ENCODE assay signal across 8 cellular contexts in genomic region chr20:18588554-18589043, GRCh38. TPM values are rescaled to one million over a fixed set of nuclear protein-coding genes. Genes with fewer than 3 reads are reported as not detected.
A peak's percentile ranks its signal among the peaks of the same experiment; 100 is the strongest.
DNase-seq lines count a peak whose midpoint lies in the region; ATAC-seq, FAIRE-seq and TF ChIP-seq lines count a peak whose summit lies in the region.

No MANE protein-coding gene starts in this region.

- H3K9me3 ChIP-seq in HepG2 (ENCODE audit: low read length) = no peaks in the 10 kb centered on the region
- no peaks in the 10 kb centered on the region for H3K9me3 ChIP-seq in tibial nerve

- peak overlapping the region; percentile 74 for H2AFZ ChIP-seq in HepG2 (ENCODE audit: low read length)

- H3K9ac ChIP-seq in HepG2 (ENCODE audit: insufficient read depth, low read depth, low read length) = peak overlapping the region; percentile 74

- peak; percentile 2 for ATAC-seq in GM19035 (IDR thresholded peaks at IDR 0.05; ENCODE audit: unreplicated experiment)
- ATAC-seq in HG03432 (IDR thresholded peaks at IDR 0.05; ENCODE audit: unreplicated experiment) = peak; percentile 8
- peak; percentile 16 for ATAC-seq in HepG2
- no peak for ATAC-seq in HG03520 (IDR thresholded peaks at IDR 0.05; ENCODE audit: unreplicated experiment)

- DNase-seq in astrocyte of the hippocampus (ENCODE audit: low read depth, low spot score) (peak; percentile 20), HepG2 (ENCODE audit: low spot score) (no peak), tibial nerve (ENCODE audit: low spot score in 2 of 2) (no peak), NCI-H2029 (lab: John Stamatoyannopoulos, UW) (no peak), NCI-H510A (lab: John Stamatoyannopoulos, UW) (no peak)

- H4K20me1 ChIP-seq in HepG2 (ENCODE audit: insufficient read depth, low read length) = no peaks in the 10 kb centered on the region

- intact Hi-C loops in HepG2 (cut with micrococcal nuclease; ENCODE audit: unreplicated experiment) = loop anchor here (5.0 kb wide), 2 partner anchors 121 to 204 kb away; partner anchors contain the start of genes DZANK1 and POLR3F

- 12% methylated on average over 19 of the region's 19 CpGs for WGBS in HepG2 (ENCODE audit: low lambda C conversion rate)
- WGBS in tibial nerve, 2 donors = 5 to 10% methylated on average over 19 of the region's 19 CpGs

- POLR2A ChIA-PET in HepG2 (lab: Yijun Ruan, JAX) = interaction anchor here (0.9 to 1.5 kb wide), 3 partner anchors 25 to 122 kb away, joined by 4 to 6 read pairs (median 5); partner anchors contain the start of genes DZANK1, POLR3F and SEC23B

- H3K4me1 ChIP-seq in HepG2 (ENCODE audit: insufficient read depth, low read length) = peaks cover 50% of the 10 kb centered on the region
- peaks cover 0 to 20% (median 9%) of the 10 kb centered on the region in 4 donors for H3K4me1 ChIP-seq in tibial nerve

- no peak for TF ChIP-seq POLR2A in HepG2 (IDR thresholded peaks at IDR 0.05; ENCODE audit: insufficient read depth in 1 of 2, low read depth in 2 of 2, low read length in 2 of 2)
- no peak for TF ChIP-seq POLR2A in tibial nerve (IDR thresholded peaks at IDR 0.05)

- peak overlapping the region; percentile 95 for H3K4me2 ChIP-seq in HepG2 (ENCODE audit: low read depth, low read length)

- H3K27me3 ChIP-seq in HepG2 (ENCODE audit: control insufficient read depth in 1 of 2, insufficient read depth in 2 of 2, low read length in 2 of 2) (no peaks in the 10 kb centered on the region), tibial nerve (no peaks in the 10 kb centered on the region)

- BruUV-seq in HepG2 (replicated peaks; lab: Mats Ljungman, UMichigan) = TSS peak; percentile 54

- H3K27ac ChIP-seq in HepG2 (ENCODE audit: extremely low read length, insufficient read depth, low read length) = peak overlapping the region; percentile 36
- peak overlapping the region; percentile 63 to 93 (median 84) for H3K27ac ChIP-seq in tibial nerve

- in situ Hi-C loops in HepG2 (cut with HindIII; ENCODE audit: extremely low pct_ligation_motif_present, low pct_unique_long_range_greater_than_20kb) = no loop called here

- TF ChIP-seq EP300 in HepG2 (IDR thresholded peaks at IDR 0.05; ENCODE audit: low read depth in 2 of 2, low read length in 2 of 2) = no peak
- no peak for TF ChIP-seq EP300 in HepG2 (CRISPR knock-in tag; IDR thresholded peaks at IDR 0.05; ENCODE audit: borderline replicate concordance)
- TF ChIP-seq EP300 in tibial nerve (IDR thresholded peaks at IDR 0.05) = no peak

- CTCF ChIA-PET in HepG2 (lab: Yijun Ruan, JAX; ENCODE audit: low intra/inter-chr PET ratio, low total read pairs) = no interaction called here

- FAIRE-seq in HepG2 (lab: Jason Lieb, UNC) = no peak

- TF ChIP-seq RAD21 in HepG2 (CRISPR knock-in tag; IDR thresholded peaks at IDR 0.05) = no peak

- TF ChIP-seq CTCF in HepG2 (CRISPR knock-in tag; IDR thresholded peaks at IDR 0.05) (peak; percentile 56), tibial nerve (IDR thresholded peaks at IDR 0.05) (no peak)

- peaks cover 4% of the 10 kb centered on the region for H3K79me2 ChIP-seq in HepG2 (ENCODE audit: insufficient read depth, low read length)

- 0 out of 5 replicates have a peak, but pooled peaks cover 0 to 1% of the 10 kb centered on the region in 2 experiments for H3K36me3 ChIP-seq in HepG2 (replicated peaks in 1 of 2; ENCODE audit: control insufficient read depth in 1 of 2, insufficient read depth in 2 of 2, low read length in 2 of 2)
- no peaks in the 10 kb centered on the region for H3K36me3 ChIP-seq in tibial nerve

- H3K4me3 ChIP-seq in HepG2 (replicated peaks in 1 of 3; ENCODE audit: insufficient read depth in 1 of 3, low read depth in 2 of 3, low read length in 3 of 3) (peak overlapping the region; percentile 67 to 80 (median 80)), tibial nerve (peak overlapping the region; percentile 73 to 100 (median 84))

TF ChIP-seq in HepG2, 621 proteins besides CTCF, POLR2A, EP300 and RAD21 (continues in another document):
- no peak for TF ChIP-seq HNRNPK (IDR thresholded peaks at IDR 0.05; ENCODE audit: low read depth, low read length, poor library complexity, severe bottlenecking)
- no peak for TF ChIP-seq ZNF431 (CRISPR knock-in tag; IDR thresholded peaks at IDR 0.05; ENCODE audit: borderline replicate concordance, low read depth)
- TF ChIP-seq KDM5A (IDR thresholded peaks at IDR 0.05; ENCODE audit: borderline replicate concordance, low read length) = no peak
- no peak for TF ChIP-seq REPIN1 (CRISPR knock-in tag; IDR thresholded peaks at IDR 0.05; ENCODE audit: borderline replicate concordance, low read depth)
- TF ChIP-seq ZFAT (CRISPR knock-in tag; conservative IDR thresholded peaks at IDR 0.05) = peak; percentile 96
- TF ChIP-seq HDAC1 (CRISPR knock-in tag; IDR thresholded peaks at IDR 0.05) = peak; percentile 21; the same call in 1 of the 2 replicates
- TF ChIP-seq, protein P1, sequence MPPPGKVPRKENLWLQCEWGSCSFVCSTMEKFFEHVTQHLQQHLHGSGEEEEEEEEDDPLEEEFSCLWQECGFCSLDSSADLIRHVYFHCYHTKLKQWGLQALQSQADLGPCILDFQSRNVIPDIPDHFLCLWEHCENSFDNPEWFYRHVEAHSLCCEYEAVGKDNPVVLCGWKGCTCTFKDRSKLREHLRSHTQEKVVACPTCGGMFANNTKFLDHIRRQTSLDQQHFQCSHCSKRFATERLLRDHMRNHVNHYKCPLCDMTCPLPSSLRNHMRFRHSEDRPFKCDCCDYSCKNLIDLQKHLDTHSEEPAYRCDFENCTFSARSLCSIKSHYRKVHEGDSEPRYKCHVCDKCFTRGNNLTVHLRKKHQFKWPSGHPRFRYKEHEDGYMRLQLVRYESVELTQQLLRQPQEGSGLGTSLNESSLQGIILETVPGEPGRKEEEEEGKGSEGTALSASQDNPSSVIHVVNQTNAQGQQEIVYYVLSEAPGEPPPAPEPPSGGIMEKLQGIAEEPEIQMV (CRISPR knock-in tag; IDR thresholded peaks at IDR 0.05; ENCODE audit: low read depth) = no peak

RNA-seq across cellular contexts. Expression of gene DTD1, which starts 0.7 kb away (rescaled TPM):
- total RNA-seq in HepG2 (2016; rRNA removed; fragmentation: Illumina TruSeq; extraction: Trizol) = 79.3 and 85.5 TPM in 2 replicates
- total RNA-seq in HepG2 (2016; cell fraction: cytosol; rRNA removed; fragmentation: Illumina TruSeq; extraction: Trizol; ENCODE audit: low read depth) = 32.5 and 39.7 TPM in 2 replicates
- 79.1 and 90.5 TPM in 2 replicates for total RNA-seq in HepG2 (2016; cell fraction: insoluble cytoplasmic fraction; rRNA removed; fragmentation: Illumina TruSeq; extraction: Trizol)
- 57.0 and 57.7 TPM in 2 replicates for total RNA-seq in HepG2 (2016; cell fraction: membrane; rRNA removed; fragmentation: Illumina TruSeq; extraction: Trizol)
- 31.8 and 34.6 TPM in 2 replicates for total RNA-seq in HepG2 (2016; cell fraction: nucleus; rRNA removed; fragmentation: Illumina TruSeq; extraction: Trizol)
- polyA plus RNA-seq in HepG2 (2011; rRNA removed) = 41.2 and 46.7 TPM in 2 replicates
- 54.0 and 65.1 TPM in 2 replicates for polyA plus RNA-seq in HepG2 (2011; cell fraction: cytosol; rRNA removed)
- polyA plus RNA-seq in HepG2 (2011; cell fraction: nucleus; rRNA removed) = 14.9 and 18.0 TPM in 2 replicates
- polyA plus RNA-seq in HepG2 (2012) = 53.5 and 54.2 TPM in 2 replicates
- 33.0 and 38.8 TPM in 2 replicates for polyA plus RNA-seq in HepG2 (2016; cell fraction: cytosol; fragmentation: Illumina TruSeq; extraction: Trizol; ENCODE audit: low read depth)
- 86.1 and 90.8 TPM in 2 replicates for polyA plus RNA-seq in HepG2 (2016; cell fraction: insoluble cytoplasmic fraction; fragmentation: Illumina TruSeq; extraction: Trizol; ENCODE audit: low read depth)
- polyA plus RNA-seq in HepG2 (2016; cell fraction: membrane; fragmentation: Illumina TruSeq; extraction: Trizol; ENCODE audit: low read depth) = 45.1 and 47.9 TPM in 2 replicates
- polyA plus RNA-seq in HepG2 (2016; cell fraction: nucleus; fragmentation: Illumina TruSeq; extraction: Trizol; ENCODE audit: insufficient read depth, low read depth) = 44.5 and 45.0 TPM in 2 replicates
- 16.2 and 39.8 TPM in 2 replicates for polyA minus RNA-seq in HepG2 (2011; rRNA and poly(A)+ RNA removed; ENCODE audit: low replicate concordance)
- 17.5 and 23.0 TPM in 2 replicates for polyA minus RNA-seq in HepG2 (2011; cell fraction: cytosol; rRNA and poly(A)+ RNA removed)
- 14.2 and 23.4 TPM in 2 replicates for polyA minus RNA-seq in HepG2 (2011; cell fraction: nucleus; rRNA and poly(A)+ RNA removed)
- 10 to 100 TPM; 31.0 to 49.8 (median 39.7) TPM for total RNA-seq in tibial nerve

RNA-seq across cellular contexts. Expression of gene SMIM26, which starts 21.4 kb away (rescaled TPM):
- 185 and 214 TPM in 2 replicates for total RNA-seq in HepG2 (2016; rRNA removed; fragmentation: Illumina TruSeq; extraction: Trizol)
- total RNA-seq in HepG2 (2016; cell fraction: cytosol; rRNA removed; fragmentation: Illumina TruSeq; extraction: Trizol; ENCODE audit: low read depth) = 182 and 191 TPM in 2 replicates
- total RNA-seq in HepG2 (2016; cell fraction: insoluble cytoplasmic fraction; rRNA removed; fragmentation: Illumina TruSeq; extraction: Trizol) = 202 and 206 TPM in 2 replicates
- total RNA-seq in HepG2 (2016; cell fraction: membrane; rRNA removed; fragmentation: Illumina TruSeq; extraction: Trizol) = 172 TPM in 2 replicates
- total RNA-seq in HepG2 (2016; cell fraction: nucleus; rRNA removed; fragmentation: Illumina TruSeq; extraction: Trizol) = 102 and 120 TPM in 2 replicates
- 249 and 262 TPM in 2 replicates for polyA plus RNA-seq in HepG2 (2011; rRNA removed)
- polyA plus RNA-seq in HepG2 (2011; cell fraction: cytosol; rRNA removed) = 163 and 204 TPM in 2 replicates
- polyA plus RNA-seq in HepG2 (2011; cell fraction: nucleus; rRNA removed) = 37.8 and 51.6 TPM in 2 replicates
- 185 and 197 TPM in 2 replicates for polyA plus RNA-seq in HepG2 (2012)
- 119 TPM in 2 replicates for polyA plus RNA-seq in HepG2 (2016; cell fraction: cytosol; fragmentation: Illumina TruSeq; extraction: Trizol; ENCODE audit: low read depth)
- polyA plus RNA-seq in HepG2 (2016; cell fraction: insoluble cytoplasmic fraction; fragmentation: Illumina TruSeq; extraction: Trizol; ENCODE audit: low read depth) = 187 and 197 TPM in 2 replicates
- 147 and 151 TPM in 2 replicates for polyA plus RNA-seq in HepG2 (2016; cell fraction: membrane; fragmentation: Illumina TruSeq; extraction: Trizol; ENCODE audit: low read depth)
- 183 and 224 TPM in 2 replicates for polyA plus RNA-seq in HepG2 (2016; cell fraction: nucleus; fragmentation: Illumina TruSeq; extraction: Trizol; ENCODE audit: insufficient read depth, low read depth)
- 97.4 and 273 TPM in 2 replicates for polyA minus RNA-seq in HepG2 (2011; rRNA and poly(A)+ RNA removed; ENCODE audit: low replicate concordance)
- 58.6 and 63.2 TPM in 2 replicates for polyA minus RNA-seq in HepG2 (2011; cell fraction: cytosol; rRNA and poly(A)+ RNA removed)
- polyA minus RNA-seq in HepG2 (2011; cell fraction: nucleus; rRNA and poly(A)+ RNA removed) = 53.3 and 62.5 TPM in 2 replicates
- 100 to 1,000 TPM in 1 of 4 donors, 10 to 100 TPM in 3; 93.9 to 139 (median 98.2) TPM for total RNA-seq in tibial nerve
